25 cellular contexts compared by ENCODE assay signal in the genomic region with DNA sequence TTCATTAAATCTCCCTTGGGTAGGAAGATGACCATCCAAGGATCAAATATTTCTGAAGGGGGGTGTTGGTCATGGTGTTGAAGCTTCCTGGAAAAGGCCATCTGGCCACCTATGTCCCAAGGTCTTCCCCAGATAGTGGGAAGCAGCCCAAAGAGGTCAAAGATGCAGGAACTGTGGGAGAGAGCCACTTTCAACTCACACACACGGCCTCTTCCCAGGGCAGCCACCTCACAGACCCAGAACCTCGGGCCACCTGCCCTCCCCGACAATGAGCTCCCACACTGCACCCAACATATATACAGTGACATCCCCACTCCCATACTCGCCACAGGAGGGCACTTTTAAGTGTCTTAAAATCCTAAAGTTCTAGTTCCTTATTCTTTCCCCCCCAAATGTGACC.
DNase-seq lines count a peak whose midpoint lies in the region; ATAC-seq, FAIRE-seq and TF ChIP-seq lines count a peak whose summit lies in the region.
"Had no signal": no experiment of that assay in that cellular context is flagged by ENCODE, and none has a peak within 500 bp of the region (broad histone marks: within the 10 kb centered on the region; RNA-seq: fewer than 3 reads in every experiment).

No MANE protein-coding gene starts in this region.

- WGBS in body of pancreas, 2 donors, result 39 to 42% methylated on average over 4 of the region's 4 CpGs
- WGBS in pancreas, 2 donors, result 51 to 61% methylated on average over 4 of the region's 4 CpGs

- H3K4me1 ChIP-seq in OCI-LY3 (ENCODE audit: low read length) (peaks cover 14% of the 10 kb centered on the region), body of pancreas (peaks cover 37% of the 10 kb centered on the region), pancreas (peaks cover 6 to 23% (median 12%) of the 10 kb centered on the region in 3 donors)
- H3K4me1 ChIP-seq: HAP-1 had no signal

- H3K4me3 ChIP-seq in OCI-LY3 (ENCODE audit: low read length) (no peak overlapping the region), body of pancreas (no peak overlapping the region), pancreas (no peak overlapping the region)
- H3K4me3 ChIP-seq: BLaER1, GM12878, HAP-1 had no signal

- no peak overlapping the region for H3K4me2 ChIP-seq in OCI-LY3 (ENCODE audit: low read length)
- H3K4me2 ChIP-seq: BLaER1 had no signal

- H3K27me3 ChIP-seq in OCI-LY3 (ENCODE audit: low read depth, low read length) (peaks cover 12% of the 10 kb centered on the region; the same call in 1 of the 2 replicates), body of pancreas (no peaks in the 10 kb centered on the region), pancreas (no peaks in the 10 kb centered on the region)
- H3K27me3 ChIP-seq: BLaER1 had no signal

- H2AFZ ChIP-seq in OCI-LY3 (ENCODE audit: low read depth, low read length), result no peak overlapping the region

- H3K36me3 ChIP-seq in OCI-LY3 (replicated peaks; ENCODE audit: low read depth, low read length), result peaks cover 15% of the 10 kb centered on the region
- H3K36me3 ChIP-seq in body of pancreas (replicated peaks in 1 of 2; ENCODE audit: insufficient read depth in 1 of 2, low read depth in 2 of 2), result no peaks in the 10 kb centered on the region
- no peaks in the 10 kb centered on the region for H3K36me3 ChIP-seq in pancreas
- H3K36me3 ChIP-seq: BLaER1, HAP-1 had no signal

- H4K20me1 ChIP-seq in OCI-LY3 (ENCODE audit: insufficient read depth, low read length), result no peaks in the 10 kb centered on the region
- H4K20me1 ChIP-seq: BLaER1 had no signal

- intact Hi-C loops in body of pancreas (cut with DNase I) (no loop called here), pancreas (cut with DNase I) (no loop called here)

- peak; percentile 26; the same call in 1 of the 2 replicates for TF ChIP-seq CTCF in OCI-LY3 (IDR thresholded peaks at IDR 0.05; ENCODE audit: low read depth, low read length)
- no peak for TF ChIP-seq CTCF in body of pancreas (IDR thresholded peaks at IDR 0.05)
- no peak for TF ChIP-seq CTCF in pancreas (IDR thresholded peaks at IDR 0.05)

- no peaks in the 10 kb centered on the region for H3K79me2 ChIP-seq in OCI-LY3 (ENCODE audit: low read length)

- ATAC-seq in body of pancreas (no peak), pancreas (peak in 3 of 4 donors; percentile 48 to 58 (median 52)), HG02763 (IDR thresholded peaks at IDR 0.05; ENCODE audit: unreplicated experiment) (no peak), GM21737 (IDR thresholded peaks at IDR 0.05; ENCODE audit: unreplicated experiment) (no peak)
- no peak for ATAC-seq in activated CD4-positive, CD25-positive, alpha-beta regulatory T cell treated with anti-CD3 and anti-CD28 coated beads, Interleukin-2, amount 50 U/mL, for 24 hours
- ATAC-seq: CD8-positive, alpha-beta T cell; GM12878 had no signal

- H3K27ac ChIP-seq in OCI-LY3 (ENCODE audit: low read length) (no peak overlapping the region), body of pancreas (peak overlapping the region; percentile 68 to 87 (median 78)), pancreas (peak overlapping the region; percentile 11 to 78 (median 47))
- H3K27ac ChIP-seq: 22Rv1, BLaER1, C4-2B had no signal

- no peak for TF ChIP-seq POLR2A in body of pancreas (IDR thresholded peaks at IDR 0.05)

- no peak for FAIRE-seq in pancreas (lab: Jason Lieb, UNC)
- FAIRE-seq: A204.1, D721Med, GM12878, GM18507, H54 had no signal

- peak; percentile 7 for DNase-seq in SIG-M5 treated with dmso at 0.1 percent for 504 hours (lab: John Stamatoyannopoulos, UW; ENCODE audit: unreplicated experiment)
- no peak for DNase-seq in SIG-M5 (lab: John Stamatoyannopoulos, UW)
- peak in 1 of 4 donors; percentile 22 for DNase-seq in body of pancreas
- no peak for DNase-seq in pancreas
- DNase-seq: CD4-positive, CD25-positive, alpha-beta regulatory T cell; CD8-positive, alpha-beta T cell; DMS 273 treated with DMSO at 0.1 percent for 48 hours; DMS79; EL; GDM1; GOT3; HFFc6 had no signal

- H3K9me3 ChIP-seq in OCI-LY3 (ENCODE audit: insufficient read depth, low read length) (peaks cover 7% of the 10 kb centered on the region; the same call in 1 of the 2 replicates), body of pancreas (no peaks in the 10 kb centered on the region), pancreas (no peaks in the 10 kb centered on the region)
- H3K9me3 ChIP-seq: BLaER1, HAP-1 had no signal

- no peak overlapping the region for H3K9ac ChIP-seq in OCI-LY3 (ENCODE audit: low read length)
- H3K9ac ChIP-seq: BLaER1 had no signal

Comparison
In these comparisons a context has a peak if more than half of its experiments do, and no peak if none do; other contexts are left out.
1. ATAC-seq: peak in pancreas (3 of 4); none in body of pancreas (single experiment), HG02763 (single experiment), GM21737 (single experiment) and activated CD4-positive, CD25-positive, alpha-beta regulatory T cell treated with anti-CD3 and anti-CD28 coated beads, Interleukin-2, amount 50 U/mL, for 24 hours (0 of 2).